Comparison of ENCODE assay signal across 34 cellular contexts in the genomic region with DNA sequence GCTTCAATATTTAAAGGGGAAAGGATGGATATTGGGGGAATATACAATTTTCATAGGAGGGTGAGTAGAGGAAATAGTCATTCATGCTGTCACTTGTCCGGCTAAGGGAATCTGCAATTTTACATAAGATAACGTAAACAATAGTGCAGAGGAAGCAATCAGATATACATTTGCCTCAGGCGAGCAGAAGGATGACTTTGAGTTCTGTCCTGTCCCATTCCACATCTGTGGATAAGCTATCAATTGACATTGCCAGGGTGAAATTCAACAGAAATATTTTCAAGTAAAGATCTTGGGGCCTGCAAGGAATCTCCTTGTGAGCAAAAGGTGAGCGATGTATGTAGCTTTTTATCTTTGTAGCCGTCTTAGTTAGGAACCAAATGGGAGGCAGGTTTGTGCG.
"Had no signal": no experiment of that assay in that cellular context is flagged by ENCODE, and none has a peak within 500 bp of the region (broad histone marks: within the 10 kb centered on the region; RNA-seq: fewer than 3 reads in every experiment).

No MANE protein-coding gene starts in this region.

- H3K4me2 ChIP-seq: KMS-11 had no signal

- H3K4me3 ChIP-seq: MG63 had no signal

- H3K9ac ChIP-seq: KMS-11 had no signal

- H3K27ac ChIP-seq: KMS-11 had no signal

- H3K36me3 ChIP-seq: MG63 had no signal

- H3K27me3 ChIP-seq: MG63 had no signal

- DNase-seq: Karpas-422, Kasumi-1, MG63, MM.1S, MV-4-11, NCI-H1048, NCI-H1092, NCI-H1092 treated with DMSO at 0.1 percent for 48 hours, NCI-H1105, NCI-H1105 treated with DMSO at 0.1 percent for 48 hours, NCI-H1417, NCI-H1417 treated with DMSO at 0.1 percent for 48 hours, NCI-H1436, NCI-H1436 treated with DMSO at 0.1 percent for 48 hours, NCI-H146, NCI-H1694, NCI-H1694 treated with DMSO at 0.1 percent for 48 hours, NCI-H187, NCI-H187 treated with DMSO at 0.1 percent for 48 hours, NCI-H1930, NCI-H2029, NCI-H2029 treated with DMSO at 0.1 percent for 48 hours, NCI-H2081, NCI-H2081 treated with DMSO at 0.1 percent for 48 hours, NCI-H2107, NCI-H2171, NCI-H2171 treated with DMSO at 0.1 percent for 48 hours, NCI-H2227 treated with DMSO at 0.1 percent for 48 hours, NCI-H226, NCI-H345, NCI-H446, NCI-H446 treated with DMSO at 0.1 percent for 48 hours, NCI-H510A had no signal
